22 cellular contexts compared by ENCODE assay signal in the genomic region with DNA sequence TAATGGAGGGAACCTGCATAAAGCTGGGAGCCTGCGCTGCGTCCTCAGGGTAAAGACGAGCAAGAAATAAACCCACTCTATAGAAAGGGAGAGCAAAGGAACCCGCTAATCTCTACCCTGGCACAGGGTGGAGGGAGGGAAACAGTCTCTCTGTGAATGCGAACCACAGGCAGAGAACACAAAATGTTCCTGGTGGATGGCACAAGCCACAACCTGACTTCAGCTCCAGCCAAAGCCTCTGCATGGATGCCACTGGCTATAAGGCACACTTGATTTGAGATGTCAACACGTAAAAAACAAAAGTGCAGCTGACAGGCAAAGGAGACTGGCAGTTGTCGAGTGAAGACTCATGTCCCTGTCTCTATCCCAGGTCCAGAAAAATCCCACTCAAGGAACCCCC. TPM values are rescaled to one million over a fixed set of nuclear protein-coding genes. Genes with fewer than 3 reads are reported as not detected.
"Had no signal": no experiment of that assay in that cellular context is flagged by ENCODE, and none has a peak within 500 bp of the region (broad histone marks: within the 10 kb centered on the region; RNA-seq: fewer than 3 reads in every experiment).

No MANE protein-coding gene starts in this region.

- ATAC-seq: activated CD8-positive, alpha-beta memory T cell treated with anti-CD3 and anti-CD28 coated beads, Interleukin-2, amount 10 ng/mL, durations not matched to agents 7 days and 5 days; effector memory CD8-positive, alpha-beta T cell; stimulated activated naive CD8-positive, alpha-beta T cell treated with anti-CD3 and anti-CD28 coated beads, Interleukin-15, Interleukin-2, amounts not matched to agents 100 U/mL and 50 U/mL, for 24 hours had no signal

- H3K36me3 ChIP-seq: breast epithelium had no signal

- H3K4me3 Mint-ChIP-seq: activated CD4-positive, alpha-beta memory T cell treated with anti-CD3 and anti-CD28 coated beads, Interleukin-2, amount 10 ng/mL, durations not matched to agents 7 days and 5 days; activated CD8-positive, alpha-beta memory T cell treated with anti-CD3 and anti-CD28 coated beads, Interleukin-2, amount 10 ng/mL, durations not matched to agents 7 days and 5 days; effector memory CD8-positive, alpha-beta T cell; memory B cell had no signal

- H3K4me1 ChIP-seq: breast epithelium had no signal

- H3K27me3 ChIP-seq: ascending aorta, breast epithelium, esophagus squamous epithelium, transverse colon had no signal

- H3K9me3 Mint-ChIP-seq: activated CD4-positive, alpha-beta memory T cell treated with anti-CD3 and anti-CD28 coated beads, Interleukin-2, amount 10 ng/mL, durations not matched to agents 7 days and 5 days; activated T-helper 2 cell treated with anti-CD3 and anti-CD28 coated beads, Interferon-gamma antibody, Interleukin-2, Interleukin-4, amounts not matched to agents 10 μg/mL and 5 μg/mL and 100 μg/mL, durations not matched to agents 14 hours and 24 hours and 36 hours; effector memory CD8-positive, alpha-beta T cell; memory B cell had no signal

- H3K27me3 Mint-ChIP-seq: activated CD4-positive, alpha-beta memory T cell treated with anti-CD3 and anti-CD28 coated beads, Interleukin-2, amount 10 ng/mL, durations not matched to agents 7 days and 5 days; activated CD8-positive, alpha-beta memory T cell treated with anti-CD3 and anti-CD28 coated beads, Interleukin-2, amount 10 ng/mL, durations not matched to agents 7 days and 5 days; effector memory CD8-positive, alpha-beta T cell; memory B cell had no signal

- H3K4me3 ChIP-seq: ascending aorta, breast epithelium, esophagus squamous epithelium, transverse colon had no signal

- H3K27ac Mint-ChIP-seq: activated CD4-positive, alpha-beta memory T cell treated with anti-CD3 and anti-CD28 coated beads, Interleukin-2, amount 10 ng/mL, durations not matched to agents 7 days and 5 days; activated CD8-positive, alpha-beta memory T cell treated with anti-CD3 and anti-CD28 coated beads, Interleukin-2, amount 10 ng/mL, durations not matched to agents 7 days and 5 days; activated T-helper 2 cell treated with anti-CD3 and anti-CD28 coated beads, Interferon-gamma antibody, Interleukin-2, Interleukin-4, amounts not matched to agents 10 μg/mL and 5 μg/mL and 100 μg/mL, durations not matched to agents 14 hours and 24 hours and 36 hours; memory B cell had no signal

- H3K4me1 Mint-ChIP-seq: activated CD4-positive, alpha-beta memory T cell treated with anti-CD3 and anti-CD28 coated beads, Interleukin-2, amount 10 ng/mL, durations not matched to agents 7 days and 5 days had no signal

- H3K9me3 ChIP-seq: ascending aorta, breast epithelium, esophagus squamous epithelium, transverse colon had no signal

- DNase-seq: activated CD4-positive, alpha-beta memory T cell treated with anti-CD3 and anti-CD28 coated beads, Interleukin-2, amount 10 ng/mL, durations not matched to agents 7 days and 5 days; activated CD4-positive, alpha-beta T cell treated with anti-CD3 and anti-CD28 coated beads for 48 hours; activated CD4-positive, CD25-positive, alpha-beta regulatory T cell; activated CD8-positive, alpha-beta memory T cell treated with anti-CD3 and anti-CD28 coated beads, Interleukin-2, amount 10 ng/mL, durations not matched to agents 7 days and 5 days; activated naive CD4-positive, alpha-beta T cell treated with Interleukin-2 at 50 U/mL for 16 hours; cerebellar nuclear complex; dermis blood vessel endothelial cell; effector memory CD8-positive, alpha-beta T cell; esophagus squamous epithelium; hypothalamus; occipital lobe; retina; stimulated activated CD4-positive, alpha-beta T cell treated with anti-CD3 and anti-CD28 coated beads, Interleukin-2, amount 100 ng/mL, for 24 hours; stimulated activated naive CD8-positive, alpha-beta T cell treated with anti-CD3 and anti-CD28 coated beads, Interleukin-15, Interleukin-2, amounts not matched to agents 100 U/mL and 50 U/mL, for 24 hours; transverse colon had no signal

- H3K27ac ChIP-seq: ascending aorta, breast epithelium, esophagus squamous epithelium, transverse colon had no signal

RNA-seq across cellular contexts. Expression of a gene that starts 32.4 kb away (rescaled TPM):
- total RNA-seq: activated CD4-positive, alpha-beta memory T cell treated with anti-CD3 and anti-CD28 coated beads, Interleukin-2, amount 10 ng/mL, durations not matched to agents 7 days and 5 days; activated CD8-positive, alpha-beta memory T cell treated with anti-CD3 and anti-CD28 coated beads, Interleukin-2, amount 10 ng/mL, durations not matched to agents 7 days and 5 days; activated T-helper 2 cell treated with anti-CD3 and anti-CD28 coated beads, Interferon-gamma antibody, Interleukin-2, Interleukin-4, amounts not matched to agents 10 μg/mL and 5 μg/mL and 100 μg/mL, durations not matched to agents 14 hours and 24 hours and 36 hours; liver; mononuclear cell; T-helper 2 cell treated with Interferon-gamma antibody and Interleukin-4, amounts not matched to agents 100 ng/mL and 5 ng/mL, for 36 hours had no signal
